ENCODE assay signal across 1 cellular context in genomic region chr7:120740348-120740747, GRCh38.
TF ChIP-seq lines count a peak whose summit lies in the region.

No MANE protein-coding gene starts in this region.

TF ChIP-seq in H1, 55 proteins besides CTCF, POLR2A, EP300 and RAD21 (continued from another document):
- TF ChIP-seq CBX5 (IDR thresholded peaks at IDR 0.05; ENCODE audit: low read depth, low read length) (no peak), ATF3 (IDR thresholded peaks at IDR 0.05; ENCODE audit: insufficient read depth, low read depth, low read length) (no peak), CHD7 (IDR thresholded peaks at IDR 0.05; ENCODE audit: insufficient replicate concordance, low read length) (no peak), BCL11A (IDR thresholded peaks at IDR 0.05; ENCODE audit: low read depth in 2 of 2, low read length in 2 of 2) (no peak), RFX5 (IDR thresholded peaks at IDR 0.05; ENCODE audit: borderline replicate concordance, low read depth, low read length) (no peak)
